ENCODE assay signal across 16 cellular contexts in the genomic region with DNA sequence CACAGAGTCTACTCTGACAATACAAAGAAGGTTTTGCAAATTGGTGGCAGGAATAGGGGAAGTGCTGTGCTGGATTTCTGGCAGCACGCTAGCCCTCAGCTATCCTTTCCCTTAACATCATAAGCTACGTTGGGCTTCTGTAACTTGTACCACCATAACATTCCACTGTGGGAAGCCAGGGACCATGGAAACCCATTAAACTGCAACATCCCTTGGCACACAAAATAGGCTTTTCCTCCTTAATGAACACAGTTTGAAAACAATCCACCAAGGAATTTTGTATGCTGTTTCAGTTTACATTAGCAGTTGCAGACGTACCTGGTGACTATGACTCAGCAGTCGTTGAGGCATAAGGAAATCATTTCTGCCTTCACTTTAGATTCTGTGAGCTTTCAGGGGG.
A peak's percentile ranks its signal among the peaks of the same experiment; 100 is the strongest.
DNase-seq lines count a peak whose midpoint lies in the region; ATAC-seq, FAIRE-seq and TF ChIP-seq lines count a peak whose summit lies in the region.
"Had no signal": no experiment of that assay in that cellular context is flagged by ENCODE, and none has a peak within 500 bp of the region (broad histone marks: within the 10 kb centered on the region; RNA-seq: fewer than 3 reads in every experiment).

No MANE protein-coding gene starts in this region.

- no peak for FAIRE-seq in GM12891 (lab: Jason Lieb, UNC)

- no peak overlapping the region for H2AK5ac ChIP-seq in trophoblast cell (ENCODE audit: low read length)

- no peaks in the 10 kb centered on the region for H3K36me3 ChIP-seq in RWPE2 (ENCODE audit: low read depth)
- H3K36me3 ChIP-seq in trophoblast cell (ENCODE audit: control insufficient read depth in 1 of 2, insufficient read depth in 2 of 2, low read length in 2 of 2) = no peaks in the 10 kb centered on the region
- H3K36me3 ChIP-seq in transverse colon = no peaks in the 10 kb centered on the region

- no peak overlapping the region for H3K4me2 ChIP-seq in trophoblast cell (ENCODE audit: low read length)

- peak overlapping the region; percentile 76 for H2AFZ ChIP-seq in trophoblast cell (ENCODE audit: insufficient read depth, low read length, poor library complexity)

- peak overlapping the region; percentile 25 for H2BK120ac ChIP-seq in trophoblast cell (ENCODE audit: insufficient read depth, low read length, poor library complexity)

- no peak for TF ChIP-seq CTCF in RWPE2 (IDR thresholded peaks at IDR 0.05; ENCODE audit: poor library complexity, severe bottlenecking)
- no peak for TF ChIP-seq CTCF in transverse colon (IDR thresholded peaks at IDR 0.05)

- WGBS in trophoblast cell (ENCODE audit: extremely low coverage, insufficient coverage, insufficient read length) = no CpG with 5 or more reads among the region's 4 CpGs
- WGBS in transverse colon (ENCODE audit: low coverage in 1 of 2), 2 donors = 45% methylated on average over 4 of the region's 4 CpGs; no CpG with 5 or more reads in 1 of the 2 donors

- TF ChIP-seq EP300 in transverse colon (IDR thresholded peaks at IDR 0.05; ENCODE audit: low read depth) = no peak

- H3K9me3 ChIP-seq in RWPE2 (ENCODE audit: severe bottlenecking) (no peaks in the 10 kb centered on the region), trophoblast cell (ENCODE audit: insufficient read depth, low read depth, low read length) (no peaks in the 10 kb centered on the region), transverse colon (no peaks in the 10 kb centered on the region)

- H4K12ac ChIP-seq in trophoblast cell (ENCODE audit: low read depth, low read length) = no peak overlapping the region

- no peak for DNase-seq in GM12891 (ENCODE audit: insufficient read length, low spot score)
- DNase-seq in RWPE2 (ENCODE audit: low spot score) = no peak
- DNase-seq in fibroblast of gingiva (ENCODE audit: low read depth) = peak; percentile 60
- DNase-seq in trophoblast cell = peak in 1 of 2 donors; percentile 9
- DNase-seq in transverse colon = no peak
- no peak for DNase-seq in NCI-H2107 treated with DMSO at 0.1 percent for 48 hours (lab: John Stamatoyannopoulos, UW; ENCODE audit: unreplicated experiment)
- DNase-seq: activated effector memory CD4-positive, alpha-beta T cell treated with anti-CD3 and anti-CD28 coated beads, Interleukin-2, amount 50 U/mL, for 16 hours; central memory CD4-positive, alpha-beta T cell; IMR-90; naive B cell; NCI-H1417 treated with DMSO at 0.1 percent for 48 hours; NCI-H526; SHP77 treated with DMSO at 0.1 percent for 48 hours had no signal

- H3K23ac ChIP-seq in trophoblast cell (ENCODE audit: low read length) = no peak overlapping the region

- H3K79me2 ChIP-seq in trophoblast cell (ENCODE audit: control insufficient read depth, insufficient read depth, low read length, poor library complexity) = no peaks in the 10 kb centered on the region

- ATAC-seq in RWPE2 (ENCODE audit: low read depth) (peak; percentile 70; the same call in 2 of the 3 replicates), GM18873 (IDR thresholded peaks at IDR 0.05; ENCODE audit: low FRiP score, unreplicated experiment) (no peak), GM19395 (IDR thresholded peaks at IDR 0.05; ENCODE audit: unreplicated experiment) (no peak)

- peaks cover 6% of the 10 kb centered on the region for H3K4me1 ChIP-seq in RWPE2 (ENCODE audit: insufficient read depth, poor library complexity, severe bottlenecking)
- H3K4me1 ChIP-seq in trophoblast cell (ENCODE audit: control insufficient read depth in 1 of 2, insufficient read depth in 2 of 2, low read length in 2 of 2) = peaks cover 3% of the 10 kb centered on the region in 2 experiments
- no peaks in the 10 kb centered on the region for H3K4me1 ChIP-seq in transverse colon

- H3K27ac ChIP-seq in RWPE2 (ENCODE audit: poor library complexity, severe bottlenecking) = no peak overlapping the region
- peak overlapping the region; percentile 31 for H3K27ac ChIP-seq in trophoblast cell (ENCODE audit: low read depth, low read length)
- no peak overlapping the region for H3K27ac ChIP-seq in transverse colon
- H3K27ac ChIP-seq: C4-2B had no signal

- H3K9ac ChIP-seq in trophoblast cell (ENCODE audit: low read length) = no peak overlapping the region

- in situ Hi-C loops in transverse colon (cut with MboI; ENCODE audit: low pct_ligation_motif_present in 1 of 4, low pct_unique_long_range_greater_than_20kb in 1 of 4, low sequenced_read_pairs in 3 of 4) = no loop called here

- no peak overlapping the region for H2BK12ac ChIP-seq in trophoblast cell (ENCODE audit: low read length)

- peak overlapping the region; percentile 79 for H4K91ac ChIP-seq in trophoblast cell (ENCODE audit: low read depth, low read length)

- TF ChIP-seq POLR2A in GM12891 (IDR thresholded peaks at IDR 0.05; ENCODE audit: low read depth, low read length) = no peak
- TF ChIP-seq POLR2A in transverse colon (IDR thresholded peaks at IDR 0.05) = no peak

- no peak overlapping the region for H3K18ac ChIP-seq in trophoblast cell (ENCODE audit: low read length)

- H4K8ac ChIP-seq in trophoblast cell (ENCODE audit: low read depth, low read length) = no peak overlapping the region

- no peak overlapping the region for H3K14ac ChIP-seq in trophoblast cell (ENCODE audit: low read length)

- peaks cover 5% of the 10 kb centered on the region for H3K79me1 ChIP-seq in trophoblast cell (ENCODE audit: low read length)

- intact Hi-C loops in transverse colon (cut with DNase I; ENCODE audit: low total_unique reads) = no loop called here

- H2BK5ac ChIP-seq in trophoblast cell (ENCODE audit: low read depth, low read length, poor library complexity) = peak overlapping the region; percentile 66

- H3K4me3 ChIP-seq in RWPE2 (ENCODE audit: severe bottlenecking) = no peak overlapping the region
- no peak overlapping the region for H3K4me3 ChIP-seq in trophoblast cell (ENCODE audit: low read depth, low read length)
- H3K4me3 ChIP-seq in transverse colon = no peak overlapping the region

- no peaks in the 10 kb centered on the region for H3K27me3 ChIP-seq in RWPE2 (ENCODE audit: insufficient read depth, poor library complexity, severe bottlenecking)
- no peaks in the 10 kb centered on the region for H3K27me3 ChIP-seq in trophoblast cell (ENCODE audit: insufficient read depth, low read length)
- H3K27me3 ChIP-seq in transverse colon = no peaks in the 10 kb centered on the region

- H3K4ac ChIP-seq in trophoblast cell (ENCODE audit: low read depth, low read length) = no peak overlapping the region

TF ChIP-seq in GM12891, 5 proteins besides CTCF, POLR2A, EP300 and RAD21:
- TF ChIP-seq SPI1 (IDR thresholded peaks at IDR 0.05; ENCODE audit: low read depth, low read length) (0 out of 2 replicates have a peak, but pooled peaks have one; percentile 3), PAX5 (IDR thresholded peaks at IDR 0.05; ENCODE audit: insufficient read depth, low read length, severe bottlenecking) (no peak), POLR2AphosphoS5 (IDR thresholded peaks at IDR 0.05; ENCODE audit: low read depth, low read length) (no peak), POU2F2 (IDR thresholded peaks at IDR 0.05; ENCODE audit: low read depth, low read length) (no peak)
